In genomic region chr6:157989541-157990289, GRCh38 we compare ENCODE assay signal across 1 cellular context.
TF ChIP-seq lines count a peak whose summit lies in the region.

No MANE protein-coding gene starts in this region.

TF ChIP-seq in WTC11, 78 proteins besides CTCF, POLR2A, EP300 and RAD21 (continued from another document):
- TF ChIP-seq ARID4B (CRISPR knock-in tag; IDR thresholded peaks at IDR 0.05; ENCODE audit: borderline replicate concordance) (no peak), ZNF396 (CRISPR knock-in tag; IDR thresholded peaks at IDR 0.05; ENCODE audit: borderline replicate concordance) (no peak), ZBTB21 (CRISPR knock-in tag; IDR thresholded peaks at IDR 0.05; ENCODE audit: borderline replicate concordance) (no peak), TCF7 (CRISPR knock-in tag; IDR thresholded peaks at IDR 0.05; ENCODE audit: low read depth) (no peak), ZMAT4 (CRISPR knock-in tag; IDR thresholded peaks at IDR 0.05) (no peak)
